ENCODE assay signal across 14 cellular contexts in the genomic region with DNA sequence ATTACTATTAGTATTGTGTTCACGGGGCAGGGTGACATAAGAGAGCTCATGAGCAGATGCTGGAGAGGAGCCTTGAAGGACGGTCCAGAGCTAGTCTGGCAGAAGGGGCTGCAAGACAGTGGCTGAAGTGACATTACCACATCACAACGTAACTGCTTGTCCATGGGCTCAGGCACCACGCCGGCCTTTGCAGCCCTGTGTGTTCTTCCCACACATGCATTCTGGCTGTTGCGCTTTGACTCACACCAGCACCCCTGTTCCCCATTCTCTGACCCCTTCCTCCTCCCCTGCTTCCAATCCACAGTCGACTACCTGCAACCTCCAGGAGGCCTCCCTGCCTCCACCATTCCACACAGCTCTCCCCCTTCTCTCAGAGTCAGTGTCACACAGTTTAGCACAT.
DNase-seq lines count a peak whose midpoint lies in the region; ATAC-seq, FAIRE-seq and TF ChIP-seq lines count a peak whose summit lies in the region.
"Had no signal": no experiment of that assay in that cellular context is flagged by ENCODE, and none has a peak within 500 bp of the region (broad histone marks: within the 10 kb centered on the region; RNA-seq: fewer than 3 reads in every experiment).

No MANE protein-coding gene starts in this region.

- H3K27me3 ChIP-seq in GM12878 (replicated peaks in 1 of 2; ENCODE audit: control insufficient read depth in 2 of 2, insufficient read depth in 2 of 2, low read length in 1 of 2) = no peaks in the 10 kb centered on the region
- no peaks in the 10 kb centered on the region for H3K27me3 ChIP-seq in mesendoderm (ENCODE audit: insufficient read depth, low read length, poor library complexity)
- no peaks in the 10 kb centered on the region for H3K27me3 ChIP-seq in sigmoid colon
- H3K27me3 ChIP-seq in SK-N-SH (ENCODE audit: insufficient read depth) = no peaks in the 10 kb centered on the region

- H3K4me1 Mint-ChIP-seq in stimulated activated naive CD8-positive, alpha-beta T cell treated with anti-CD3 and anti-CD28 coated beads, Interleukin-15, amount 100 ng/mL, for 72 hours = no peaks in the 10 kb centered on the region
- H3K4me1 Mint-ChIP-seq in type B pancreatic cell (ENCODE audit: unreplicated experiment) = peaks cover 16% of the 10 kb centered on the region
- H3K4me1 Mint-ChIP-seq: CD14-positive monocyte; CD8-positive, alpha-beta memory T cell; IgD-negative memory B cell had no signal

- no peak overlapping the region for H2BK5ac ChIP-seq in mesendoderm (ENCODE audit: low read length)

- in situ Hi-C loops in GM12878 (cut with MboI) = no loop called here

- H3K27ac Mint-ChIP-seq in stimulated activated naive CD8-positive, alpha-beta T cell treated with anti-CD3 and anti-CD28 coated beads, Interleukin-15, amount 100 ng/mL, for 72 hours = no peak overlapping the region
- peak overlapping the region; percentile 92 for H3K27ac Mint-ChIP-seq in type B pancreatic cell
- H3K27ac Mint-ChIP-seq: CD8-positive, alpha-beta memory T cell; IgD-negative memory B cell had no signal

- no peaks in the 10 kb centered on the region for H3K36me3 ChIP-seq in GM12878 (ENCODE audit: control insufficient read depth in 2 of 2, insufficient read depth in 2 of 2, low read length in 1 of 2)
- no peaks in the 10 kb centered on the region for H3K36me3 ChIP-seq in mesendoderm (ENCODE audit: control insufficient read depth, insufficient read depth, low read length)
- H3K36me3 ChIP-seq in sigmoid colon = no peaks in the 10 kb centered on the region
- no peaks in the 10 kb centered on the region for H3K36me3 ChIP-seq in SK-N-SH (replicated peaks in 1 of 2; ENCODE audit: control insufficient read depth in 1 of 2, insufficient read depth in 2 of 2, low read length in 1 of 2)

- POLR2A ChIA-PET in GM12878 (lab: Charles Lee) = interaction anchor here (0.5 to 0.6 kb wide), 2 partner anchors 74 to 588 kb away, joined by 3 to 8 read pairs; no protein-coding TSS in a partner anchor
- POLR2A ChIA-PET in SK-N-SH (lab: Yijun Ruan, JAX) = no interaction called here

- no peak overlapping the region for H2BK15ac ChIP-seq in mesendoderm (replicated peaks; ENCODE audit: low read depth)

- no peaks in the 10 kb centered on the region for H3K79me1 ChIP-seq in mesendoderm (ENCODE audit: low read length)

- TF ChIP-seq CTCF in GM12878 (IDR thresholded peaks at IDR 0.05 in 2 of 3, conservative IDR thresholded peaks at IDR 0.05 in 1 of 3; ENCODE audit: control insufficient read depth in 2 of 3, extremely low read depth in 1 of 3, insufficient read depth in 1 of 3, low read depth in 3 of 3, low read length in 3 of 3) = no peak
- no peak for TF ChIP-seq CTCF in type B pancreatic cell (conservative IDR thresholded peaks at IDR 0.05)
- no peak for TF ChIP-seq CTCF in sigmoid colon (IDR thresholded peaks at IDR 0.05)
- no peak for TF ChIP-seq CTCF in SK-N-SH (IDR thresholded peaks at IDR 0.05)

- no peak for TF ChIP-seq POLR2A in GM12878 (IDR thresholded peaks at IDR 0.05; ENCODE audit: low read depth, low read length)
- no peak for TF ChIP-seq POLR2A in sigmoid colon (IDR thresholded peaks at IDR 0.05)

- H3K18ac ChIP-seq in mesendoderm (ENCODE audit: low read length) = no peak overlapping the region

- H3K23ac ChIP-seq in mesendoderm (ENCODE audit: low read length) = no peak overlapping the region

- H3K9me3 Mint-ChIP-seq in stimulated activated naive CD8-positive, alpha-beta T cell treated with anti-CD3 and anti-CD28 coated beads, Interleukin-15, amount 100 ng/mL, for 72 hours = no peaks in the 10 kb centered on the region
- H3K9me3 Mint-ChIP-seq in type B pancreatic cell = no peaks in the 10 kb centered on the region
- H3K9me3 Mint-ChIP-seq: IgD-negative memory B cell had no signal

- intact Hi-C loops in GM12878 (cut with micrococcal nuclease; ENCODE audit: unreplicated experiment) = no loop called here
- intact Hi-C loops in sigmoid colon (cut with DNase I) = no loop called here

- H3K9me3 ChIP-seq in GM12878 (replicated peaks; ENCODE audit: control insufficient read depth, insufficient read depth, low read length) = no peaks in the 10 kb centered on the region
- H3K9me3 ChIP-seq in sigmoid colon = no peaks in the 10 kb centered on the region
- H3K9me3 ChIP-seq in SK-N-SH = 0 out of 2 replicates have a peak, but pooled peaks cover under 1% of the 10 kb centered on the region

- H3K4me1 ChIP-seq in GM12878 (ENCODE audit: control insufficient read depth, insufficient read depth, low read length) (no peaks in the 10 kb centered on the region), mesendoderm (ENCODE audit: control insufficient read depth, low read depth, low read length) (no peaks in the 10 kb centered on the region), sigmoid colon (peaks cover 0 to 24% (median 12%) of the 10 kb centered on the region in 4 donors), SK-N-SH (ENCODE audit: control insufficient read depth in 1 of 2, insufficient read depth in 2 of 2, low read depth in 1 of 2, low read length in 1 of 2) (peaks cover 0 to 9% of the 10 kb centered on the region in 2 experiments; a peak in 1 of 4 replicates)

- H3K4ac ChIP-seq in mesendoderm (ENCODE audit: low read depth, low read length) = no peak overlapping the region

- H3K9ac ChIP-seq in GM12878 (ENCODE audit: control insufficient read depth, insufficient read depth, low read length) (no peak overlapping the region), mesendoderm (ENCODE audit: low read length) (no peak overlapping the region), SK-N-SH (no peak overlapping the region)

- H3K56ac ChIP-seq in mesendoderm (ENCODE audit: low read length) = peak overlapping the region; percentile 15

- no peak overlapping the region for H4K5ac ChIP-seq in mesendoderm (ENCODE audit: low read length)

- H4K8ac ChIP-seq in mesendoderm (ENCODE audit: low read depth, low read length) = no peak overlapping the region

- H2AK5ac ChIP-seq in mesendoderm (ENCODE audit: low read length) = no peak overlapping the region

- no peak overlapping the region for H3K4me3 Mint-ChIP-seq in stimulated activated naive CD8-positive, alpha-beta T cell treated with anti-CD3 and anti-CD28 coated beads, Interleukin-15, amount 100 ng/mL, for 72 hours
- H3K4me3 Mint-ChIP-seq in type B pancreatic cell = no peak overlapping the region
- H3K4me3 Mint-ChIP-seq: CD14-positive monocyte; CD8-positive, alpha-beta memory T cell; IgD-negative memory B cell had no signal

- no peak for DNase-seq in stimulated activated naive CD8-positive, alpha-beta T cell treated with anti-CD3 and anti-CD28 coated beads, Interleukin-15, amount 100 ng/mL, for 72 hours
- no peak for DNase-seq in stimulated activated naive CD8-positive, alpha-beta T cell treated with anti-CD3 and anti-CD28 coated beads, Interleukin-15, Interleukin-2, amounts not matched to agents 100 U/mL and 50 U/mL, for 24 hours
- DNase-seq in GM12878 (ENCODE audit: low read depth, low spot score) = no peak
- no peak for DNase-seq in mesendoderm
- no peak for DNase-seq in type B pancreatic cell (ENCODE audit: extremely low spot score, unreplicated experiment)
- no peak for DNase-seq in substantia nigra (lab: John Stamatoyannopoulos, UW)
- no peak for DNase-seq in sigmoid colon
- DNase-seq in SK-N-SH = no peak
- DNase-seq: CD8-positive, alpha-beta memory T cell; DMS 273 treated with DMSO at 0.1 percent for 48 hours had no signal

- H3F3A ChIP-seq in SK-N-SH (replicated peaks; ENCODE audit: insufficient read depth) = peaks cover 5% of the 10 kb centered on the region

- TF ChIP-seq RAD21 in GM12878 (IDR thresholded peaks at IDR 0.05; ENCODE audit: insufficient read depth, low read depth, low read length) (no peak), SK-N-SH (IDR thresholded peaks at IDR 0.05; ENCODE audit: low read length) (no peak)

- H3K4me2 ChIP-seq in GM12878 (ENCODE audit: control insufficient read depth, insufficient read depth) (no peak overlapping the region), mesendoderm (ENCODE audit: low read length) (no peak overlapping the region), SK-N-SH (no peak overlapping the region)

- H4K20me1 ChIP-seq in GM12878 (ENCODE audit: control insufficient read depth, insufficient read depth) (no peaks in the 10 kb centered on the region), SK-N-SH (ENCODE audit: insufficient read depth) (no peaks in the 10 kb centered on the region)

- no peak overlapping the region for H3K27ac ChIP-seq in GM12878 (ENCODE audit: control insufficient read depth, insufficient read depth)
- H3K27ac ChIP-seq in mesendoderm (ENCODE audit: low read depth, low read length) = no peak overlapping the region
- no peak overlapping the region for H3K27ac ChIP-seq in substantia nigra (ENCODE audit: low read depth, low read length, poor library complexity, severe bottlenecking)
- H3K27ac ChIP-seq in sigmoid colon = no peak overlapping the region
- H3K27ac ChIP-seq in SK-N-SH (ENCODE audit: low read depth in 2 of 2, low read length in 1 of 2) = no peak overlapping the region
- H3K27ac ChIP-seq: 22Rv1 had no signal

- no peaks in the 10 kb centered on the region for H3K36me3 Mint-ChIP-seq in type B pancreatic cell
- H3K36me3 Mint-ChIP-seq: CD14-positive monocyte; CD8-positive, alpha-beta memory T cell had no signal

- no peak overlapping the region for H2BK120ac ChIP-seq in mesendoderm (ENCODE audit: low read depth, low read length)

- RAD21 ChIA-PET in GM12878 (lab: Charles Lee; ENCODE audit: unreplicated experiment) = interaction anchor here (1.9 kb wide), 1 partner anchor 112 kb away, joined by 9 read pairs; no protein-coding TSS in a partner anchor

- no peak for FAIRE-seq in GM12878 (lab: Jason Lieb, UNC)

- WGBS in GM12878 (ENCODE audit: insufficient coverage, insufficient replicate concordance, low lambda C conversion rate, missing lambda C conversion rate) = 27% methylated on average over 7 of the region's 7 CpGs
- WGBS in mesendoderm (ENCODE audit: extremely low coverage, insufficient coverage, low lambda C conversion rate) = no CpG with 5 or more reads among the region's 7 CpGs
- 90 to 96% methylated on average over 7 of the region's 7 CpGs for WGBS in sigmoid colon, 2 donors
- WGBS in SK-N-SH (ENCODE audit: low lambda C conversion rate) = 89% methylated on average over 5 of the region's 7 CpGs

- SMC1A ChIA-PET in GM12878 (lab: Charles Lee; ENCODE audit: uncharacterized antibody, unreplicated experiment) = interaction anchor here (1.2 to 1.9 kb wide), 5 partner anchors 10 to 112 kb away, joined by 4 to 8 read pairs (median 5); no protein-coding TSS in a partner anchor

- BruUV-seq in GM12878 (replicated peaks; lab: Mats Ljungman, UMichigan) = no TSS peak

- H3K27me3 Mint-ChIP-seq in stimulated activated naive CD8-positive, alpha-beta T cell treated with anti-CD3 and anti-CD28 coated beads, Interleukin-15, amount 100 ng/mL, for 72 hours = peaks cover 31% of the 10 kb centered on the region
- H3K27me3 Mint-ChIP-seq in type B pancreatic cell = peaks cover 6% of the 10 kb centered on the region

- no peaks in the 10 kb centered on the region for H3K79me2 ChIP-seq in GM12878 (ENCODE audit: control insufficient read depth, insufficient read depth, low read length)
- no peaks in the 10 kb centered on the region for H3K79me2 ChIP-seq in mesendoderm (ENCODE audit: control insufficient read depth, insufficient read depth, low read length)
- no peaks in the 10 kb centered on the region for H3K79me2 ChIP-seq in SK-N-SH (ENCODE audit: insufficient read depth)

- H2AFZ ChIP-seq in GM12878 (ENCODE audit: control insufficient read depth, low read depth, low read length) (no peak overlapping the region), SK-N-SH (ENCODE audit: low read depth) (no peak overlapping the region)

- TF ChIP-seq EP300 in GM12878 (IDR thresholded peaks at IDR 0.05; ENCODE audit: borderline replicate concordance in 1 of 2, control insufficient read depth in 1 of 2, low read depth in 2 of 2, low read length in 2 of 2) = no peak
- no peak for TF ChIP-seq EP300 in sigmoid colon (IDR thresholded peaks at IDR 0.05)
- no peak for TF ChIP-seq EP300 in SK-N-SH (IDR thresholded peaks at IDR 0.05; ENCODE audit: borderline replicate concordance in 1 of 2, low read depth in 1 of 2, low read length in 1 of 2)

- ATAC-seq in stimulated activated naive CD8-positive, alpha-beta T cell treated with anti-CD3 and anti-CD28 coated beads, Interleukin-15, amount 100 ng/mL, for 72 hours = peak; percentile 20
- ATAC-seq in stimulated activated naive CD8-positive, alpha-beta T cell treated with anti-CD3 and anti-CD28 coated beads, Interleukin-15, Interleukin-2, amounts not matched to agents 100 U/mL and 50 U/mL, for 24 hours = no peak
- ATAC-seq in GM12878 = peak; percentile 18
- ATAC-seq: HCT116 had no signal

- H3K4me3 ChIP-seq in GM12878 = no peak overlapping the region
- no peak overlapping the region for H3K4me3 ChIP-seq in mesendoderm (ENCODE audit: low read length)
- H3K4me3 ChIP-seq in sigmoid colon = no peak overlapping the region
- no peak overlapping the region for H3K4me3 ChIP-seq in SK-N-SH (ENCODE audit: low read depth in 2 of 2, low read length in 1 of 2)

- H3K9me2 ChIP-seq in SK-N-SH = no peaks in the 10 kb centered on the region

- CTCF ChIA-PET in GM12878 (lab: Yijun Ruan, JAX) = interaction anchor here (1.1 to 1.6 kb wide), 2 partner anchors 112 to 664 kb away, joined by 3 to 5 read pairs; no protein-coding TSS in a partner anchor
- CTCF ChIA-PET in SK-N-SH (lab: Yijun Ruan, JAX) = interaction anchor here (1.6 to 2.1 kb wide), 2 partner anchors 10 to 40 kb away, joined by 4 to 9 read pairs; no protein-coding TSS in a partner anchor
